In the genomic region with DNA sequence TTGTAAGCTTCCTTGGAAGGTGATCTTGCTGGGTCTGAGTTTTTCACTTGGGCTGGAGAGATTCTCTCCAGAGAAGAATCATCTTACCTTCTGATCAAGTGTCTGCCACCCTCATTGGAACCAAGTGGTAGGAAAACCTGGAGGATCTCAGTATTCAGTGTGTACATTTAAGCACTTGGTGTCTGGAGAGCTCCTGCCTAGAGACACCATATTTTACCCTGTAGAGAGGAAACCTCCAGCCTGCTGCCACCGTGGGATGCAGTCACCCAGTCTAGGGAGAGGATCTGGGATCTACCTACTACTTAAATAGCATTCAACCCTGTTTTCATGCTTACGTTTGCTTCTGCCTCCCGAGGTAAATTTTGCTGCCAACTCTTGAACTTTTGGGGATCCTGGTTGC, we compare ENCODE assay signal across 9 cellular contexts.
"Had no signal": no experiment of that assay in that cellular context is flagged by ENCODE, and none has a peak within 500 bp of the region (broad histone marks: within the 10 kb centered on the region; RNA-seq: fewer than 3 reads in every experiment).

No MANE protein-coding gene starts in this region.

- H3K27ac ChIP-seq: HL-60, KMS-11 had no signal

- H3K27me3 Mint-ChIP-seq: IgD-negative memory B cell had no signal

- H3K4me3 ChIP-seq: K562 had no signal

- FAIRE-seq: HepG2, HTR-8/SVneo, K562 had no signal

- ATAC-seq: HepG2, K562 had no signal

- H3K4me3 Mint-ChIP-seq: IgD-negative memory B cell had no signal

- DNase-seq: IMR-90, KBM-7, KG1 had no signal

- H3K4me2 ChIP-seq: KMS-11 had no signal

- H3K27ac Mint-ChIP-seq: IgD-negative memory B cell had no signal
